14 cellular contexts compared by ENCODE assay signal in genomic region chr4:20255823-20256222, GRCh38. TPM values are rescaled to one million over a fixed set of nuclear protein-coding genes. Genes with fewer than 3 reads are reported as not detected.
DNase-seq lines count a peak whose midpoint lies in the region; ATAC-seq and TF ChIP-seq lines count a peak whose summit lies in the region.
"Had no signal": no experiment of that assay in that cellular context is flagged by ENCODE, and none has a peak within 500 bp of the region (broad histone marks: within the 10 kb centered on the region; RNA-seq: fewer than 3 reads in every experiment).

No MANE protein-coding gene starts in this region.

- H3K4me2 ChIP-seq in SK-N-SH, result peak overlapping the region; percentile 98

- peaks cover 5% of the 10 kb centered on the region for H3K36me3 Mint-ChIP-seq in chondrocyte (ENCODE audit: low read depth)
- peaks cover 2% of the 10 kb centered on the region for H3K36me3 Mint-ChIP-seq in activated CD4-positive, alpha-beta memory T cell treated with anti-CD3 and anti-CD28 coated beads for 36 hours

- no peak for TF ChIP-seq RAD21 in SK-N-SH (IDR thresholded peaks at IDR 0.05; ENCODE audit: low read length)

- H3K4me3 ChIP-seq in SK-N-SH (ENCODE audit: low read depth in 2 of 2, low read length in 1 of 2) (peak overlapping the region; percentile 78 to 96), lower lobe of right lung (peak overlapping the region; percentile 63), tibial nerve (peak overlapping the region in 3 of 4 donors; percentile 50 to 69 (median 65))

- H3K27me3 ChIP-seq in SK-N-SH (ENCODE audit: insufficient read depth) (no peaks in the 10 kb centered on the region), lower lobe of right lung (ENCODE audit: low read depth) (peaks cover 52% of the 10 kb centered on the region), tibial nerve (peaks cover 0 to 12% of the 10 kb centered on the region in 2 donors)
- H3K27me3 ChIP-seq: testis had no signal

- H3K27me3 Mint-ChIP-seq in chondrocyte (ENCODE audit: low read depth), result peaks cover 13% of the 10 kb centered on the region
- H3K27me3 Mint-ChIP-seq in activated CD4-positive, alpha-beta memory T cell treated with anti-CD3 and anti-CD28 coated beads for 36 hours, result peaks cover 33% of the 10 kb centered on the region

- ATAC-seq in SK-N-SH treated with all-trans-retinoic acid at 6 μM for 48 hours (no peak), lower lobe of right lung (no peak), GM21723 (IDR thresholded peaks at IDR 0.05; ENCODE audit: unreplicated experiment) (no peak)
- ATAC-seq: activated T-cell treated with anti-CD3 and anti-CD28 coated beads, Interleukin-2, amount 50 U/mL, for 72 hours had no signal

- H3K27ac Mint-ChIP-seq in chondrocyte (ENCODE audit: unreplicated experiment), result no peak overlapping the region
- H3K27ac Mint-ChIP-seq in activated CD4-positive, alpha-beta memory T cell treated with anti-CD3 and anti-CD28 coated beads for 36 hours, result no peak overlapping the region
- H3K27ac Mint-ChIP-seq: activated T-cell treated with anti-CD3 and anti-CD28 coated beads, Interleukin-2, amount 50 U/mL, for 72 hours had no signal

- DNase-seq in SK-N-SH (no peak), chondrocyte (ENCODE audit: low spot score) (no peak), lower lobe of right lung (no peak), tibial nerve (ENCODE audit: low spot score in 2 of 2) (no peak), NCI-H1105 (lab: John Stamatoyannopoulos, UW) (no peak)
- DNase-seq in activated CD4-positive, alpha-beta memory T cell treated with anti-CD3 and anti-CD28 coated beads for 36 hours, result no peak
- DNase-seq: activated T-cell treated with anti-CD3 and anti-CD28 coated beads, Interleukin-2, amount 50 U/mL, for 72 hours; cerebellar nuclear complex; DND-41; NCI-H524 treated with DMSO at 0.1 percent for 48 hours; testis had no signal

- peaks cover 90% of the 10 kb centered on the region for H3K79me2 ChIP-seq in SK-N-SH (ENCODE audit: insufficient read depth)

- peak overlapping the region; percentile 74; the same call in 1 of the 2 replicates for H3K9ac ChIP-seq in SK-N-SH

- no peak for TF ChIP-seq POLR2A in tibial nerve (IDR thresholded peaks at IDR 0.05)

- H3K36me3 ChIP-seq in SK-N-SH (replicated peaks in 1 of 2; ENCODE audit: control insufficient read depth in 1 of 2, insufficient read depth in 2 of 2, low read length in 1 of 2) (peaks cover 24 to 37% of the 10 kb centered on the region in 2 experiments), lower lobe of right lung (no peaks in the 10 kb centered on the region), tibial nerve (no peaks in the 10 kb centered on the region)

- POLR2A ChIA-PET in SK-N-SH (lab: Yijun Ruan, JAX), result no interaction called here
- POLR2A ChIA-PET in activated CD4-positive, alpha-beta memory T cell treated with anti-CD3 and anti-CD28 coated beads for 36 hours (lab: Charles Lee), result no interaction called here

- no peaks in the 10 kb centered on the region for H3K9me3 ChIP-seq in SK-N-SH
- no peaks in the 10 kb centered on the region for H3K9me3 ChIP-seq in lower lobe of right lung
- H3K9me3 ChIP-seq in tibial nerve, result no peaks in the 10 kb centered on the region
- H3K9me3 ChIP-seq: testis had no signal

- intact Hi-C loops in lower lobe of right lung (cut with DNase I), result no loop called here
- intact Hi-C loops in activated CD4-positive, alpha-beta memory T cell treated with anti-CD3 and anti-CD28 coated beads for 36 hours (cut with micrococcal nuclease), result loop anchor here (10.0 kb wide), 1 partner anchor 1031 kb away; no protein-coding TSS in a partner anchor

- peaks cover 68% of the 10 kb centered on the region for H4K20me1 ChIP-seq in SK-N-SH (ENCODE audit: insufficient read depth)

- peaks cover 29% of the 10 kb centered on the region for H3F3A ChIP-seq in SK-N-SH (replicated peaks; ENCODE audit: insufficient read depth)

- peaks cover 23 to 24% of the 10 kb centered on the region in 2 experiments for H3K4me1 ChIP-seq in SK-N-SH (ENCODE audit: control insufficient read depth in 1 of 2, insufficient read depth in 2 of 2, low read depth in 1 of 2, low read length in 1 of 2)
- peaks cover 10% of the 10 kb centered on the region for H3K4me1 ChIP-seq in lower lobe of right lung
- H3K4me1 ChIP-seq in tibial nerve, result peaks cover 0 to 71% (median 5%) of the 10 kb centered on the region in 4 donors
- H3K4me1 ChIP-seq: testis had no signal

- no peaks in the 10 kb centered on the region for H3K9me3 Mint-ChIP-seq in chondrocyte (ENCODE audit: low read depth)
- H3K9me3 Mint-ChIP-seq in activated CD4-positive, alpha-beta memory T cell treated with anti-CD3 and anti-CD28 coated beads for 36 hours, result no peaks in the 10 kb centered on the region
- H3K9me3 Mint-ChIP-seq: activated T-cell treated with anti-CD3 and anti-CD28 coated beads, Interleukin-2, amount 50 U/mL, for 72 hours had no signal

- no peaks in the 10 kb centered on the region for H3K9me2 ChIP-seq in SK-N-SH

- CTCF ChIA-PET in SK-N-SH (lab: Yijun Ruan, JAX), result no interaction called here
- CTCF ChIA-PET in activated CD4-positive, alpha-beta memory T cell treated with anti-CD3 and anti-CD28 coated beads for 36 hours (lab: Charles Lee), result no interaction called here

- peaks cover 54% of the 10 kb centered on the region for H3K4me1 Mint-ChIP-seq in chondrocyte (ENCODE audit: low read depth)
- H3K4me1 Mint-ChIP-seq in activated CD4-positive, alpha-beta memory T cell treated with anti-CD3 and anti-CD28 coated beads for 36 hours (ENCODE audit: low read depth), result peaks cover 6% of the 10 kb centered on the region

- peak overlapping the region; percentile 3 for H3K4me3 Mint-ChIP-seq in chondrocyte (ENCODE audit: unreplicated experiment)
- H3K4me3 Mint-ChIP-seq in activated CD4-positive, alpha-beta memory T cell treated with anti-CD3 and anti-CD28 coated beads for 36 hours, result no peak overlapping the region
- H3K4me3 Mint-ChIP-seq: activated T-cell treated with anti-CD3 and anti-CD28 coated beads, Interleukin-2, amount 50 U/mL, for 72 hours had no signal

- H3K27ac ChIP-seq in SK-N-SH (ENCODE audit: low read depth in 2 of 2, low read length in 1 of 2) (peak overlapping the region; percentile 67 to 74; a peak in 3 of 4 replicates), lower lobe of right lung (no peak overlapping the region), tibial nerve (peak overlapping the region in 3 of 4 donors; percentile 70 to 88 (median 85))
- H3K27ac ChIP-seq: HL-60, testis had no signal

- TF ChIP-seq EP300 in SK-N-SH (IDR thresholded peaks at IDR 0.05; ENCODE audit: borderline replicate concordance in 1 of 2, low read depth in 1 of 2, low read length in 1 of 2), result no peak
- TF ChIP-seq EP300 in tibial nerve (IDR thresholded peaks at IDR 0.05), result no peak

- 47% methylated on average over 4 of the region's 4 CpGs for WGBS in SK-N-SH (ENCODE audit: low lambda C conversion rate)
- 56 to 62% methylated on average over 4 of the region's 4 CpGs for whole genome bisulfite sequencing in tibial nerve, 2 donors

- no peak overlapping the region for H2AFZ ChIP-seq in SK-N-SH (ENCODE audit: low read depth)

- TF ChIP-seq CTCF in SK-N-SH (IDR thresholded peaks at IDR 0.05), result no peak
- no peak for TF ChIP-seq CTCF in chondrocyte (IDR thresholded peaks at IDR 0.05)
- no peak for TF ChIP-seq CTCF in lower lobe of right lung (IDR thresholded peaks at IDR 0.05)
- no peak for TF ChIP-seq CTCF in tibial nerve (IDR thresholded peaks at IDR 0.05)

TF ChIP-seq in SK-N-SH, 30 proteins besides CTCF, POLR2A, EP300 and RAD21:
- TF ChIP-seq SIN3A (IDR thresholded peaks at IDR 0.05; ENCODE audit: borderline replicate concordance, low read depth, low read length) (0 out of 2 replicates have a peak, but pooled peaks have one; percentile 20), CHD2 (IDR thresholded peaks at IDR 0.05; ENCODE audit: low read length, partially characterized antibody) (no peak)

TF ChIP-seq in SK-N-SH treated with all-trans-retinoic acid at 6 μM for 48 hours, 23 proteins besides CTCF, POLR2A, EP300 and RAD21:
- no peak for TF ChIP-seq ZFP3 (CRISPR knock-in tag; IDR thresholded peaks at IDR 0.05)
- no peak for TF ChIP-seq POU6F1 (CRISPR knock-in tag; IDR thresholded peaks at IDR 0.05; ENCODE audit: borderline replicate concordance, low read depth)
- TF ChIP-seq ZNF565 (CRISPR knock-in tag; conservative IDR thresholded peaks at IDR 0.05; ENCODE audit: low read depth), result no peak
- TF ChIP-seq CREB5 (CRISPR knock-in tag; IDR thresholded peaks at IDR 0.05; ENCODE audit: low read depth), result no peak
- no peak for TF ChIP-seq BACH2 (CRISPR knock-in tag; IDR thresholded peaks at IDR 0.05; ENCODE audit: borderline replicate concordance)

RNA-seq across cellular contexts. Expression of gene SLIT2, which starts 4.1 kb away (rescaled TPM):
- polyA plus RNA-seq in SK-N-SH (2012; rRNA removed), result 53.6 and 68.7 TPM in 2 replicates
- polyA plus RNA-seq in SK-N-SH (2012; cell fraction: cytosol; rRNA removed), result 69.5 and 76.0 TPM in 2 replicates
- 69.7 and 99.6 TPM in 2 replicates for polyA plus RNA-seq in SK-N-SH (2012; cell fraction: nucleus; rRNA removed)
- total RNA-seq in chondrocyte (36.6 to 41.3 TPM (median 38.5 TPM) in 3 replicates), lower lobe of right lung (91.8 TPM), tibial nerve (10 to 100 TPM; 38.6 to 66.2 (median 47.2) TPM)
- total RNA-seq in activated CD4-positive, alpha-beta memory T cell treated with anti-CD3 and anti-CD28 coated beads for 36 hours, result not detected
- total RNA-seq: activated T-cell treated with anti-CD3 and anti-CD28 coated beads, Interleukin-2, amount 50 U/mL, for 72 hours had no signal

Comparison
In these comparisons a context has a peak if more than half of its experiments do, and no peak if none do; other contexts are left out.
1. RNA of gene SLIT2, which starts 4.1 kb away (total RNA-seq): 91.8 TPM in lower lobe of right lung (single experiment), 38.6 to 66.2 TPM in tibial nerve and 36.6 to 41.3 TPM in chondrocyte; not detected in activated CD4-positive, alpha-beta memory T cell treated with anti-CD3 and anti-CD28 coated beads for 36 hours; every median in the first group is over 10 times any median in the second.
2. Peak in every context shown above with its lines, with median percentiles within 50 percentile points of each other: H3K4me3 ChIP-seq.